ENCODE assay signal across 16 cellular contexts in genomic region chr1:116255933-116256649, GRCh38.
DNase-seq lines count a peak whose midpoint lies in the region; TF ChIP-seq lines count a peak whose summit lies in the region.
"Had no signal": no experiment of that assay in that cellular context is flagged by ENCODE, and none has a peak within 500 bp of the region (broad histone marks: within the 10 kb centered on the region; RNA-seq: fewer than 3 reads in every experiment).

No MANE protein-coding gene starts in this region.

- H3K4me3 ChIP-seq in brain microvascular endothelial cell (ENCODE audit: low read depth, low read length) = no peak overlapping the region
- H3K4me3 ChIP-seq: thyroid gland had no signal

- in situ Hi-C loops in brain microvascular endothelial cell (cut with HindIII; ENCODE audit: low pct_ligation_motif_present, low sequenced_read_pairs) = no loop called here

- DNase-seq in NCI-H2107 treated with DMSO at 0.1 percent for 48 hours (lab: John Stamatoyannopoulos, UW; ENCODE audit: unreplicated experiment) = peak; percentile 63
- no peak for DNase-seq in NCI-H2107 (lab: John Stamatoyannopoulos, UW)
- peak; percentile 8 for DNase-seq in brain microvascular endothelial cell
- DNase-seq in myocyte (ENCODE audit: low read depth) = peak; percentile 89
- no peak for DNase-seq in stimulated activated CD4-positive, alpha-beta T cell treated with anti-CD3 and anti-CD28 coated beads, Interleukin-2, amount 100 ng/mL, for 24 hours
- no peak for DNase-seq in effector CD8-positive, alpha-beta T cell (lab: John Stamatoyannopoulos, UW)
- DNase-seq in cardiac septum (ENCODE audit: low spot score) = no peak
- no peak for DNase-seq in activated CD4-positive, CD25-positive, alpha-beta regulatory T cell (lab: John Stamatoyannopoulos, UW)
- DNase-seq: C1 segment of cervical spinal cord; DMS53; H9; NCI-H1436 treated with DMSO at 0.1 percent for 48 hours; NCI-H446 treated with DMSO at 0.1 percent for 48 hours; SIG-M5; stimulated activated CD4-positive, alpha-beta T cell treated with anti-CD3 and anti-CD28 coated beads, Interleukin-12 subunit alpha, Interleukin-12 subunit beta, amount 100 ng/mL, for 4 hours had no signal

- intact Hi-C loops in cardiac septum (cut with DNase I) = no loop called here

- TF ChIP-seq CTCF in brain microvascular endothelial cell (IDR thresholded peaks at IDR 0.05; ENCODE audit: low read depth, low read length, missing control alignments) = no peak

- H3K27me3 ChIP-seq in brain microvascular endothelial cell (replicated peaks) = no peaks in the 10 kb centered on the region
- H3K27me3 ChIP-seq: thyroid gland had no signal

- H3K27ac ChIP-seq in brain microvascular endothelial cell = no peak overlapping the region

- no peaks in the 10 kb centered on the region for H3K36me3 ChIP-seq in brain microvascular endothelial cell (replicated peaks)
- H3K36me3 ChIP-seq: thyroid gland had no signal

Comparison
In these comparisons a context has a peak if more than half of its experiments do, and no peak if none do; other contexts are left out.
1. DNase-seq: peak in NCI-H2107 treated with DMSO at 0.1 percent for 48 hours (single experiment), brain microvascular endothelial cell (single experiment) and myocyte (single experiment); none in NCI-H2107 (single experiment), stimulated activated CD4-positive, alpha-beta T cell treated with anti-CD3 and anti-CD28 coated beads, Interleukin-2, amount 100 ng/mL, for 24 hours (0 of 2), effector CD8-positive, alpha-beta T cell (single experiment), cardiac septum (single experiment) and activated CD4-positive, CD25-positive, alpha-beta regulatory T cell (0 of 4).